32 cellular contexts compared by ENCODE assay signal in genomic region chr18:62531078-62531477, GRCh38. TPM values are rescaled to one million over a fixed set of nuclear protein-coding genes. Genes with fewer than 3 reads are reported as not detected.
DNase-seq lines count a peak whose midpoint lies in the region; ATAC-seq, FAIRE-seq and TF ChIP-seq lines count a peak whose summit lies in the region.
"Had no signal": no experiment of that assay in that cellular context is flagged by ENCODE, and none has a peak within 500 bp of the region (broad histone marks: within the 10 kb centered on the region; RNA-seq: fewer than 3 reads in every experiment).

No MANE protein-coding gene starts in this region.

- peak overlapping the region; percentile 39 for H3K4me3 Mint-ChIP-seq in activated naive CD4-positive, alpha-beta T cell treated with anti-CD3 and anti-CD28 coated beads, Interleukin-2, amount 50 U/mL, for 24 hours
- no peak overlapping the region for H3K4me3 Mint-ChIP-seq in activated naive CD4-positive, alpha-beta T cell treated with anti-CD3 and anti-CD28 coated beads, Interleukin-2, amount 10 ng/mL, durations not matched to agents 7 days and 5 days
- H3K4me3 Mint-ChIP-seq in type B pancreatic cell, result no peak overlapping the region
- H3K4me3 Mint-ChIP-seq: activated T-cell treated with anti-CD3 and anti-CD28 coated beads, Interleukin-2, amount 50 U/mL, for 24 hours; effector memory CD8-positive, alpha-beta T cell had no signal

- H3K36me3 ChIP-seq in SU-DHL-6 (ENCODE audit: low read length) (no peaks in the 10 kb centered on the region), endothelial cell of umbilical vein (ENCODE audit: control insufficient read depth in 2 of 2, extremely low read depth in 1 of 2, insufficient read depth in 2 of 2, low read length in 2 of 2) (peaks cover 0 to 2% of the 10 kb centered on the region in 2 experiments), esophagus muscularis mucosa (no peaks in the 10 kb centered on the region)
- H3K36me3 ChIP-seq: Peyer's patch, SJCRH30, thoracic aorta, vagina had no signal

- H3K9me3 ChIP-seq in SU-DHL-6 (ENCODE audit: insufficient read depth, low read length) (no peaks in the 10 kb centered on the region), endothelial cell of umbilical vein (replicated peaks; ENCODE audit: control insufficient read depth, insufficient read depth, low read length) (no peaks in the 10 kb centered on the region), esophagus muscularis mucosa (no peaks in the 10 kb centered on the region)
- H3K9me3 ChIP-seq: A549, Peyer's patch, SJCRH30, thoracic aorta, vagina had no signal

- CTCF ChIA-PET in activated naive CD4-positive, alpha-beta T cell treated with anti-CD3 and anti-CD28 coated beads, Interleukin-2, amount 10 ng/mL, durations not matched to agents 7 days and 5 days (lab: Charles Lee), result interaction anchor here (0.7 kb wide), 1 partner anchor 98 kb away, joined by 4 read pairs; no protein-coding TSS in a partner anchor
- CTCF ChIA-PET in endothelial cell of umbilical vein (lab: Charles Lee), result interaction anchor here (1.1 kb wide), 1 partner anchor 282 kb away, joined by 3 read pairs; no protein-coding TSS in a partner anchor

- no peak overlapping the region for H2AFZ ChIP-seq in SU-DHL-6 (ENCODE audit: low read depth, low read length, severe bottlenecking)
- no peak overlapping the region for H2AFZ ChIP-seq in endothelial cell of umbilical vein (ENCODE audit: low read depth, low read length)

- POLR2A ChIA-PET in endothelial cell of umbilical vein (lab: Charles Lee), result no interaction called here

- H3F3A ChIP-seq in SU-DHL-6 (ENCODE audit: insufficient read depth), result peaks cover 13% of the 10 kb centered on the region

- intact Hi-C loops in endothelial cell of umbilical vein (cut with micrococcal nuclease), result no loop called here
- intact Hi-C loops in esophagus muscularis mucosa (cut with DNase I), result no loop called here

- H4K20me1 ChIP-seq in SU-DHL-6 (ENCODE audit: low read depth, low read length), result no peaks in the 10 kb centered on the region
- H4K20me1 ChIP-seq in endothelial cell of umbilical vein (replicated peaks; ENCODE audit: control insufficient read depth, extremely low read depth, insufficient read depth, low read length), result peaks cover 1% of the 10 kb centered on the region

- H3K4me1 Mint-ChIP-seq in activated naive CD4-positive, alpha-beta T cell treated with anti-CD3 and anti-CD28 coated beads, Interleukin-2, amount 50 U/mL, for 24 hours, result peaks cover 81% of the 10 kb centered on the region
- H3K4me1 Mint-ChIP-seq in activated naive CD4-positive, alpha-beta T cell treated with anti-CD3 and anti-CD28 coated beads, Interleukin-2, amount 10 ng/mL, durations not matched to agents 7 days and 5 days, result peaks cover 48% of the 10 kb centered on the region
- H3K4me1 Mint-ChIP-seq in type B pancreatic cell (ENCODE audit: unreplicated experiment), result peaks cover 21% of the 10 kb centered on the region

- H3K79me2 ChIP-seq in SU-DHL-6 (ENCODE audit: insufficient read depth, low read length) (peaks cover 97% of the 10 kb centered on the region), endothelial cell of umbilical vein (ENCODE audit: control insufficient read depth, insufficient read depth, low read length) (peaks cover 88% of the 10 kb centered on the region)

- DNase-seq in activated naive CD4-positive, alpha-beta T cell treated with anti-CD3 and anti-CD28 coated beads, Interleukin-2, amount 10 ng/mL, durations not matched to agents 7 days and 5 days, result no peak
- DNase-seq in endothelial cell of umbilical vein (ENCODE audit: low read depth, low spot score) (peak; percentile 59), type B pancreatic cell (ENCODE audit: extremely low spot score, unreplicated experiment) (no peak), esophagus muscularis mucosa (ENCODE audit: extremely low spot score) (no peak), putamen (ENCODE audit: low spot score) (no peak)
- DNase-seq: activated naive CD4-positive, alpha-beta T cell treated with Interleukin-2 at 50 U/mL for 16 hours; activated T-cell treated with anti-CD3 and anti-CD28 coated beads, Interleukin-2, amount 50 U/mL, for 24 hours; AML-193; CD8-positive, alpha-beta memory T cell; effector memory CD8-positive, alpha-beta T cell; foreskin keratinocyte; KBM-7; left cardiac atrium; MM.1S; NCI-H2029; NCI-H69; Peyer's patch; SJCRH30; stimulated activated CD4-positive, alpha-beta T cell treated with anti-CD3 and anti-CD28 coated beads, Interleukin-4, amount 100 ng/mL, for 4 hours; stimulated activated naive CD4-positive, alpha-beta T cell; T-cell had no signal

- H3K4me2 ChIP-seq in SU-DHL-6 (ENCODE audit: low read depth, low read length, poor library complexity, severe bottlenecking) (peak overlapping the region; percentile 2), endothelial cell of umbilical vein (ENCODE audit: insufficient read depth, low read length) (peak overlapping the region; percentile 76)
- H3K4me2 ChIP-seq: A549 had no signal

- WGBS in esophagus muscularis mucosa, result 42% methylated on average over 4 of the region's 4 CpGs

- no peaks in the 10 kb centered on the region for H3K9me1 ChIP-seq in endothelial cell of umbilical vein (replicated peaks; ENCODE audit: control insufficient read depth, extremely low read depth, insufficient read depth, low read length)

- no peaks in the 10 kb centered on the region for H3K27me3 Mint-ChIP-seq in activated naive CD4-positive, alpha-beta T cell treated with anti-CD3 and anti-CD28 coated beads, Interleukin-2, amount 50 U/mL, for 24 hours
- no peaks in the 10 kb centered on the region for H3K27me3 Mint-ChIP-seq in activated naive CD4-positive, alpha-beta T cell treated with anti-CD3 and anti-CD28 coated beads, Interleukin-2, amount 10 ng/mL, durations not matched to agents 7 days and 5 days
- no peaks in the 10 kb centered on the region for H3K27me3 Mint-ChIP-seq in type B pancreatic cell
- H3K27me3 Mint-ChIP-seq: activated T-cell treated with anti-CD3 and anti-CD28 coated beads, Interleukin-2, amount 50 U/mL, for 24 hours; effector memory CD8-positive, alpha-beta T cell; progenitor cell of endocrine pancreas; T-cell had no signal

- H3K4me3 ChIP-seq in SU-DHL-6 (ENCODE audit: insufficient read depth, low read length, poor library complexity, severe bottlenecking) (no peak overlapping the region), endothelial cell of umbilical vein (replicated peaks in 1 of 3; ENCODE audit: insufficient read depth in 1 of 3, low read depth in 1 of 3, low read length in 3 of 3) (peak overlapping the region in 1 of 3 experiments; percentile 29), esophagus muscularis mucosa (no peak overlapping the region)
- H3K4me3 ChIP-seq: A549, Peyer's patch, SJCRH30, thoracic aorta, vagina had no signal

- TF ChIP-seq CTCF in SU-DHL-6 (IDR thresholded peaks at IDR 0.05; ENCODE audit: insufficient read depth, low read length, poor library complexity, severe bottlenecking), result no peak
- TF ChIP-seq CTCF in endothelial cell of umbilical vein (IDR thresholded peaks at IDR 0.05; ENCODE audit: extremely low read depth in 1 of 2, insufficient read depth in 1 of 2, low read depth in 1 of 2, low read length in 2 of 2), result no peak
- TF ChIP-seq CTCF in type B pancreatic cell (conservative IDR thresholded peaks at IDR 0.05), result no peak
- TF ChIP-seq CTCF in esophagus muscularis mucosa (IDR thresholded peaks at IDR 0.05), result no peak

- no TSS peak for BruUV-seq in endothelial cell of umbilical vein (replicated peaks; lab: Mats Ljungman, UMichigan)

- H3K27ac ChIP-seq in SU-DHL-6 (ENCODE audit: low read depth, low read length) (no peak overlapping the region), endothelial cell of umbilical vein (ENCODE audit: insufficient read depth, low read depth, low read length) (peak overlapping the region; percentile 43), esophagus muscularis mucosa (replicated peaks in 1 of 4) (peak overlapping the region in 1 of 4 donors; percentile 27)
- H3K27ac ChIP-seq: A549, foreskin keratinocyte, Peyer's patch, SJCRH30, thoracic aorta, vagina had no signal

- H3K4me1 ChIP-seq in endothelial cell of umbilical vein (ENCODE audit: control insufficient read depth, extremely low read depth, insufficient read depth, low read length) (peaks cover 39% of the 10 kb centered on the region), esophagus muscularis mucosa (peaks cover 25 to 78% (median 67%) of the 10 kb centered on the region in 4 donors)

- no peak overlapping the region for H3K9ac ChIP-seq in SU-DHL-6 (ENCODE audit: low read length)
- no peak overlapping the region for H3K9ac ChIP-seq in endothelial cell of umbilical vein (replicated peaks; ENCODE audit: extremely low read depth, insufficient read depth, low read length)

- no peaks in the 10 kb centered on the region for H3K9me2 ChIP-seq in SU-DHL-6 (replicated peaks; ENCODE audit: insufficient read depth, low read length)

- ATAC-seq in HG02870 (IDR thresholded peaks at IDR 0.05; ENCODE audit: unreplicated experiment), result no peak
- ATAC-seq: A549; effector memory CD8-positive, alpha-beta T cell; esophagus mucosa; foreskin keratinocyte; left cardiac atrium; T-cell had no signal

- no peak for TF ChIP-seq EP300 in esophagus muscularis mucosa (IDR thresholded peaks at IDR 0.05)

- peak; percentile 56 for FAIRE-seq in endothelial cell of umbilical vein (lab: Jason Lieb, UNC)
- FAIRE-seq: A549, bronchial epithelial cell, G401.6, TTC549 had no signal

- H3K9me3 Mint-ChIP-seq in activated naive CD4-positive, alpha-beta T cell treated with anti-CD3 and anti-CD28 coated beads, Interleukin-2, amount 50 U/mL, for 24 hours, result no peaks in the 10 kb centered on the region
- no peaks in the 10 kb centered on the region for H3K9me3 Mint-ChIP-seq in activated naive CD4-positive, alpha-beta T cell treated with anti-CD3 and anti-CD28 coated beads, Interleukin-2, amount 10 ng/mL, durations not matched to agents 7 days and 5 days
- H3K9me3 Mint-ChIP-seq in type B pancreatic cell, result peaks cover 5% of the 10 kb centered on the region
- H3K9me3 Mint-ChIP-seq: activated T-cell treated with anti-CD3 and anti-CD28 coated beads, Interleukin-2, amount 50 U/mL, for 24 hours; CD8-positive, alpha-beta memory T cell; effector memory CD8-positive, alpha-beta T cell; T-cell had no signal

- H3K27me3 ChIP-seq in SU-DHL-6 (ENCODE audit: low read length) (no peaks in the 10 kb centered on the region), endothelial cell of umbilical vein (ENCODE audit: control insufficient read depth in 2 of 2, insufficient read depth in 2 of 2, low read length in 2 of 2) (no peaks in the 10 kb centered on the region), esophagus muscularis mucosa (no peaks in the 10 kb centered on the region)
- H3K27me3 ChIP-seq: foreskin keratinocyte, Peyer's patch, SJCRH30, vagina had no signal

- no peak for TF ChIP-seq POLR2A in endothelial cell of umbilical vein (IDR thresholded peaks at IDR 0.05; ENCODE audit: low read depth, low read length)
- no peak for TF ChIP-seq POLR2A in esophagus muscularis mucosa (IDR thresholded peaks at IDR 0.05; ENCODE audit: low read depth)

- peaks cover 4% of the 10 kb centered on the region for H3K36me3 Mint-ChIP-seq in activated naive CD4-positive, alpha-beta T cell treated with anti-CD3 and anti-CD28 coated beads, Interleukin-2, amount 50 U/mL, for 24 hours
- H3K36me3 Mint-ChIP-seq in activated naive CD4-positive, alpha-beta T cell treated with anti-CD3 and anti-CD28 coated beads, Interleukin-2, amount 10 ng/mL, durations not matched to agents 7 days and 5 days, result peaks cover 25% of the 10 kb centered on the region
- H3K36me3 Mint-ChIP-seq in type B pancreatic cell, result peaks cover 15% of the 10 kb centered on the region

- dilution Hi-C loops in endothelial cell of umbilical vein (cut with MboI; ENCODE audit: extremely low pct_ligation_motif_present, low sequenced_read_pairs), result no loop called here

- no peak overlapping the region for H3K27ac Mint-ChIP-seq in activated naive CD4-positive, alpha-beta T cell treated with anti-CD3 and anti-CD28 coated beads, Interleukin-2, amount 50 U/mL, for 24 hours
- H3K27ac Mint-ChIP-seq in activated naive CD4-positive, alpha-beta T cell treated with anti-CD3 and anti-CD28 coated beads, Interleukin-2, amount 10 ng/mL, durations not matched to agents 7 days and 5 days, result no peak overlapping the region
- H3K27ac Mint-ChIP-seq in type B pancreatic cell, result peak overlapping the region; percentile 26
- H3K27ac Mint-ChIP-seq: activated T-cell treated with anti-CD3 and anti-CD28 coated beads, Interleukin-2, amount 50 U/mL, for 24 hours; effector memory CD8-positive, alpha-beta T cell; progenitor cell of endocrine pancreas; T-cell had no signal

RNA-seq across cellular contexts. Expression of gene ZCCHC2, which starts 8.3 kb away (rescaled TPM):
- total RNA-seq in endothelial cell of umbilical vein (20.6 and 27.2 TPM in 2 replicates), type B pancreatic cell (ENCODE audit: low replicate concordance) (18.0 and 21.3 TPM in 2 replicates), esophagus muscularis mucosa (10 to 100 TPM; 18.9 to 26.1 (median 23.8) TPM)
- polyA plus RNA-seq in endothelial cell of umbilical vein, result 16.2 and 18.0 TPM in 2 replicates
- 13.0 and 14.3 TPM in 2 replicates for polyA plus RNA-seq in endothelial cell of umbilical vein (2011; cell fraction: cytosol; rRNA removed)
- polyA plus RNA-seq in endothelial cell of umbilical vein (2011; cell fraction: nucleus; rRNA removed), result 27.9 and 31.0 TPM in 2 replicates
- polyA plus RNA-seq in endothelial cell of umbilical vein (2012), result 7.8 and 12.3 TPM in 2 replicates
- 38.7 and 41.3 TPM in 2 replicates for polyA minus RNA-seq in endothelial cell of umbilical vein
- polyA minus RNA-seq in endothelial cell of umbilical vein (2011; cell fraction: cytosol; rRNA and poly(A)+ RNA removed), result 22.9 TPM
- 32.1 and 39.8 TPM in 2 replicates for polyA minus RNA-seq in endothelial cell of umbilical vein (2011; cell fraction: nucleus; rRNA and poly(A)+ RNA removed)
